ENCODE assay signal across 16 cellular contexts in genomic region chr14:85466678-85467077, GRCh38.
DNase-seq lines count a peak whose midpoint lies in the region; ATAC-seq and TF ChIP-seq lines count a peak whose summit lies in the region.
"Had no signal": no experiment of that assay in that cellular context is flagged by ENCODE, and none has a peak within 500 bp of the region (broad histone marks: within the 10 kb centered on the region; RNA-seq: fewer than 3 reads in every experiment).

No MANE protein-coding gene starts in this region.

- H4K5ac ChIP-seq in mesendoderm (ENCODE audit: low read length): no peak overlapping the region

- H2AFZ ChIP-seq in GM23248: no peak overlapping the region

- H3K4me1 ChIP-seq in GM23248 (ENCODE audit: insufficient read depth) (peaks cover 20% of the 10 kb centered on the region), mesendoderm (ENCODE audit: control insufficient read depth, low read depth, low read length) (no peaks in the 10 kb centered on the region)

- no peak overlapping the region for H2AK5ac ChIP-seq in mesendoderm (ENCODE audit: low read length)

- H3K4me1 Mint-ChIP-seq in type B pancreatic cell (ENCODE audit: unreplicated experiment): peaks cover 11% of the 10 kb centered on the region
- H3K4me1 Mint-ChIP-seq: B cell had no signal

- no peak overlapping the region for H3K27ac Mint-ChIP-seq in type B pancreatic cell
- H3K27ac Mint-ChIP-seq: B cell; CD4-positive, alpha-beta T cell had no signal

- H3K79me2 ChIP-seq in GM23248 (ENCODE audit: insufficient read depth): no peaks in the 10 kb centered on the region
- no peaks in the 10 kb centered on the region for H3K79me2 ChIP-seq in mesendoderm (ENCODE audit: control insufficient read depth, insufficient read depth, low read length)

- no peak overlapping the region for H3K18ac ChIP-seq in mesendoderm (ENCODE audit: low read length)

- H3K9me2 ChIP-seq in GM23248 (ENCODE audit: insufficient read depth): no peaks in the 10 kb centered on the region

- H4K20me1 ChIP-seq in GM23248 (ENCODE audit: insufficient read depth): no peaks in the 10 kb centered on the region

- H3K9me3 Mint-ChIP-seq in type B pancreatic cell: peaks cover 18% of the 10 kb centered on the region

- peak; percentile 46 for DNase-seq in GM23248
- peak; percentile 40 for DNase-seq in NCI-H226
- DNase-seq in dermis microvascular lymphatic vessel endothelial cell (ENCODE audit: low read depth in 2 of 2): peak; percentile 36 to 69
- DNase-seq in mesendoderm: peak; percentile 12
- no peak for DNase-seq in type B pancreatic cell (ENCODE audit: extremely low spot score, unreplicated experiment)
- no peak for DNase-seq in T1000 (lab: John Stamatoyannopoulos, UW)
- no peak for DNase-seq in KBM-7
- DNase-seq: CD4-positive, alpha-beta T cell; DND-41; Kasumi-1; NCI-H1436; NCI-H2029 treated with DMSO at 0.1 percent for 48 hours; NCI-H524; SJCRH30 had no signal

- no peak overlapping the region for H2BK5ac ChIP-seq in mesendoderm (ENCODE audit: low read length)

- H2BK15ac ChIP-seq in mesendoderm (replicated peaks; ENCODE audit: low read depth): no peak overlapping the region

- H3K4me3 ChIP-seq in GM23248: no peak overlapping the region
- H3K4me3 ChIP-seq in mesendoderm (ENCODE audit: low read length): no peak overlapping the region
- H3K4me3 ChIP-seq: SJCRH30 had no signal

- H4K8ac ChIP-seq in mesendoderm (ENCODE audit: low read depth, low read length): no peak overlapping the region

- H3K4me2 ChIP-seq in GM23248 (ENCODE audit: unreplicated experiment) (no peak overlapping the region), mesendoderm (ENCODE audit: low read length) (no peak overlapping the region)

- no peak for ATAC-seq in HG03571 (IDR thresholded peaks at IDR 0.05; ENCODE audit: unreplicated experiment)

- no peaks in the 10 kb centered on the region for H3K9me3 ChIP-seq in GM23248 (ENCODE audit: low read depth)
- H3K9me3 ChIP-seq: SJCRH30 had no signal

- H3K36me3 Mint-ChIP-seq in type B pancreatic cell: peaks cover 7% of the 10 kb centered on the region

- no peaks in the 10 kb centered on the region for H3K27me3 ChIP-seq in GM23248 (replicated peaks; ENCODE audit: insufficient read depth)
- no peaks in the 10 kb centered on the region for H3K27me3 ChIP-seq in mesendoderm (ENCODE audit: insufficient read depth, low read length, poor library complexity)
- H3K27me3 ChIP-seq: SJCRH30 had no signal

- in situ Hi-C loops in GM23248 (cut with MboI): no loop called here
- in situ Hi-C loops in KBM-7 (cut with MboI; ENCODE audit: low pct_unique_long_range_greater_than_20kb, low sequenced_read_pairs): no loop called here

- TF ChIP-seq CTCF in type B pancreatic cell (conservative IDR thresholded peaks at IDR 0.05): no peak

- H3K27ac ChIP-seq in GM23248 (no peak overlapping the region), mesendoderm (ENCODE audit: low read depth, low read length) (no peak overlapping the region)
- H3K27ac ChIP-seq: SJCRH30 had no signal

- H3K36me3 ChIP-seq in GM23248 (ENCODE audit: low read depth): no peaks in the 10 kb centered on the region
- no peaks in the 10 kb centered on the region for H3K36me3 ChIP-seq in mesendoderm (ENCODE audit: control insufficient read depth, insufficient read depth, low read length)
- H3K36me3 ChIP-seq: SJCRH30 had no signal

- H3K79me1 ChIP-seq in mesendoderm (ENCODE audit: low read length): no peaks in the 10 kb centered on the region

- peaks cover 12% of the 10 kb centered on the region for H3F3A ChIP-seq in GM23248 (ENCODE audit: insufficient read depth)

- WGBS in GM23248 (ENCODE audit: low coverage in 1 of 2, low lambda C conversion rate in 2 of 2, missing lambda C conversion rate in 2 of 2), 2 experiments: 34 to 36% methylated on average over 3 of the region's 3 CpGs
- no CpG with 5 or more reads among the region's 3 CpGs for WGBS in mesendoderm (ENCODE audit: extremely low coverage, insufficient coverage, low lambda C conversion rate)

- no peak overlapping the region for H3K23ac ChIP-seq in mesendoderm (ENCODE audit: low read length)

- H3K27me3 Mint-ChIP-seq in type B pancreatic cell: no peaks in the 10 kb centered on the region
- H3K27me3 Mint-ChIP-seq: B cell; CD4-positive, alpha-beta T cell had no signal

- no peak overlapping the region for H3K56ac ChIP-seq in mesendoderm (ENCODE audit: low read length)

- H2BK120ac ChIP-seq in mesendoderm (ENCODE audit: low read depth, low read length): no peak overlapping the region

- no peak overlapping the region for H3K4ac ChIP-seq in mesendoderm (ENCODE audit: low read depth, low read length)

- H3K4me3 Mint-ChIP-seq in type B pancreatic cell: no peak overlapping the region
- H3K4me3 Mint-ChIP-seq: B cell; CD4-positive, alpha-beta T cell had no signal

- no peak overlapping the region for H3K9ac ChIP-seq in GM23248
- H3K9ac ChIP-seq in mesendoderm (ENCODE audit: low read length): no peak overlapping the region

Comparison
In these comparisons a context has a peak if more than half of its experiments do, and no peak if none do; other contexts are left out.
1. DNase-seq: peak in GM23248 (single experiment), NCI-H226 (single experiment), dermis microvascular lymphatic vessel endothelial cell (2 of 2) and mesendoderm (single experiment); none in type B pancreatic cell (single experiment), T1000 (single experiment) and KBM-7 (single experiment).